In the genomic region with DNA sequence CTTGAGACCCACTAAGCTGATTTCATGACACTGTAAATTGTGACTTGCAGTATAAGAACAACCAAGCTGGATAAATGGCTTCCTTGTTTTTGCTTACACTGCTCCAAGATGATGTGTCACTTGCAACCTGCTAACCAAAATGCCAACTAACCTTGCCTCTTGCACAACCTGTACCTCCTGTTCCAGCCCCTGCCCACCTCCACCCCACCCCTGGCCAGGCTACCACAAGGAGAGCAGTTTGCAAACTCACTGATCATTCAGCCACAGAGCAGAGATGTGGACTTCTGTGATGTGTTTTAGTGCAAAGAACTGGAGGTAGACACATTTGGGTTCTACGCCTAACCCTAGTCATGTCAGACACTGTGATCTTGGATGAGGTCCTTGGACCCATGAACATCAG, we compare ENCODE assay signal across 18 cellular contexts. TPM values are rescaled to one million over a fixed set of nuclear protein-coding genes. Genes with fewer than 3 reads are reported as not detected.
DNase-seq lines count a peak whose midpoint lies in the region; FAIRE-seq and TF ChIP-seq lines count a peak whose summit lies in the region.
"Had no signal": no experiment of that assay in that cellular context is flagged by ENCODE, and none has a peak within 500 bp of the region (broad histone marks: within the 10 kb centered on the region; RNA-seq: fewer than 3 reads in every experiment).

No MANE protein-coding gene starts in this region.

- BruUV-seq in MCF 10A (replicated peaks; lab: Mats Ljungman, UMichigan): no TSS peak
- BruUV-seq in mammary epithelial cell (replicated peaks; lab: Mats Ljungman, UMichigan): no TSS peak

- H2BK120ac ChIP-seq in mesendoderm (ENCODE audit: low read depth, low read length) (no peak overlapping the region), trophoblast cell (ENCODE audit: insufficient read depth, low read length, poor library complexity) (no peak overlapping the region)

- 100% methylated on average over 1 of the region's 1 CpG for WGBS in mammary epithelial cell (ENCODE audit: low coverage, missing lambda C conversion rate)
- WGBS in mesendoderm (ENCODE audit: extremely low coverage, insufficient coverage, low lambda C conversion rate): no CpG with 5 or more reads among the region's 1 CpG
- no CpG with 5 or more reads among the region's 1 CpG for WGBS in trophoblast cell (ENCODE audit: extremely low coverage, insufficient coverage, insufficient read length)

- intact Hi-C loops in MCF 10A (cut with micrococcal nuclease): no loop called here
- intact Hi-C loops in breast epithelium (cut with DNase I; ENCODE audit: low total_unique reads): no loop called here
- intact Hi-C loops in mammary epithelial cell (cut with micrococcal nuclease): no loop called here

- no peak overlapping the region for H4K5ac ChIP-seq in mesendoderm (ENCODE audit: low read length)

- peak; percentile 41 for DNase-seq in MCF 10A (ENCODE audit: unreplicated experiment)
- DNase-seq in breast epithelium (ENCODE audit: low spot score in 2 of 2): no peak
- DNase-seq in mammary epithelial cell: peak; percentile 34
- DNase-seq in mesendoderm: no peak
- DNase-seq in urothelium cell line (ENCODE audit: low spot score): no peak
- no peak for DNase-seq in trophoblast cell
- DNase-seq in MM.1S: no peak
- no peak for DNase-seq in stimulated activated CD4-positive, alpha-beta T cell treated with anti-CD3 and anti-CD28 coated beads, Interleukin-2, amount 100 ng/mL, for 24 hours
- DNase-seq: CD4-positive, alpha-beta memory T cell; DMS79; GOT3; NCI-H1092 treated with DMSO at 0.1 percent for 48 hours; NCI-H1694; NCI-H446; SHP77 had no signal

- H2AFZ ChIP-seq in mammary epithelial cell (ENCODE audit: low read depth, low read length) (no peak overlapping the region), trophoblast cell (ENCODE audit: insufficient read depth, low read length, poor library complexity) (no peak overlapping the region), MM.1S (ENCODE audit: low read length) (no peak overlapping the region)

- H2AK5ac ChIP-seq in mesendoderm (ENCODE audit: low read length) (no peak overlapping the region), trophoblast cell (ENCODE audit: low read length) (no peak overlapping the region)

- no peak overlapping the region for H2BK5ac ChIP-seq in mesendoderm (ENCODE audit: low read length)
- H2BK5ac ChIP-seq in trophoblast cell (ENCODE audit: low read depth, low read length, poor library complexity): no peak overlapping the region

- no peaks in the 10 kb centered on the region for H3K27me3 ChIP-seq in breast epithelium
- H3K27me3 ChIP-seq in mammary epithelial cell (ENCODE audit: insufficient read depth, low read length): no peaks in the 10 kb centered on the region
- H3K27me3 ChIP-seq in mesendoderm (ENCODE audit: insufficient read depth, low read length, poor library complexity): no peaks in the 10 kb centered on the region
- H3K27me3 ChIP-seq in trophoblast cell (ENCODE audit: insufficient read depth, low read length): no peaks in the 10 kb centered on the region
- no peaks in the 10 kb centered on the region for H3K27me3 ChIP-seq in MM.1S (replicated peaks; ENCODE audit: insufficient read depth, low read length)

- no peak overlapping the region for H3K27ac Mint-ChIP-seq in MCF 10A (ENCODE audit: low read depth, unreplicated experiment)

- H3K9me3 Mint-ChIP-seq in MCF 10A (ENCODE audit: unreplicated experiment): no peaks in the 10 kb centered on the region

- H3K79me1 ChIP-seq in mesendoderm (ENCODE audit: low read length) (no peaks in the 10 kb centered on the region), trophoblast cell (ENCODE audit: low read length) (peaks cover 2% of the 10 kb centered on the region)

- no peak overlapping the region for H2BK12ac ChIP-seq in trophoblast cell (ENCODE audit: low read length)

- H3K9me2 ChIP-seq in MM.1S (replicated peaks; ENCODE audit: insufficient read depth, low read length): no peaks in the 10 kb centered on the region

- no peak overlapping the region for H3K4me2 ChIP-seq in mammary epithelial cell (ENCODE audit: insufficient read depth, low read depth, low read length)
- no peak overlapping the region for H3K4me2 ChIP-seq in mesendoderm (ENCODE audit: low read length)
- H3K4me2 ChIP-seq in trophoblast cell (ENCODE audit: low read length): no peak overlapping the region
- H3K4me2 ChIP-seq in MM.1S (ENCODE audit: low read depth, low read length): no peak overlapping the region

- peaks cover 13% of the 10 kb centered on the region for H3F3A ChIP-seq in MM.1S (ENCODE audit: insufficient read depth, low read length)

- H3K56ac ChIP-seq in mesendoderm (ENCODE audit: low read length): no peak overlapping the region

- H3K18ac ChIP-seq in mesendoderm (ENCODE audit: low read length): no peak overlapping the region
- no peak overlapping the region for H3K18ac ChIP-seq in trophoblast cell (ENCODE audit: low read length)

- no peaks in the 10 kb centered on the region for H4K20me1 ChIP-seq in mammary epithelial cell (ENCODE audit: insufficient read depth, low read length)
- H4K20me1 ChIP-seq in MM.1S (ENCODE audit: insufficient read depth, low read length): no peaks in the 10 kb centered on the region

- no peaks in the 10 kb centered on the region for H3K36me3 Mint-ChIP-seq in MCF 10A (ENCODE audit: insufficient read depth, unreplicated experiment)

- no peak overlapping the region for H3K9ac ChIP-seq in mammary epithelial cell (ENCODE audit: insufficient read depth, low read length)
- H3K9ac ChIP-seq in mesendoderm (ENCODE audit: low read length): no peak overlapping the region
- no peak overlapping the region for H3K9ac ChIP-seq in trophoblast cell (ENCODE audit: low read length)
- H3K9ac ChIP-seq in MM.1S (ENCODE audit: low read length): no peak overlapping the region

- peaks cover 12% of the 10 kb centered on the region for H3K4me1 Mint-ChIP-seq in MCF 10A (ENCODE audit: insufficient read depth, unreplicated experiment)

- H3K9me3 ChIP-seq in breast epithelium: no peaks in the 10 kb centered on the region
- no peaks in the 10 kb centered on the region for H3K9me3 ChIP-seq in mammary epithelial cell (replicated peaks; ENCODE audit: insufficient read depth, low read length)
- no peaks in the 10 kb centered on the region for H3K9me3 ChIP-seq in trophoblast cell (ENCODE audit: insufficient read depth, low read depth, low read length)
- H3K9me3 ChIP-seq in MM.1S (replicated peaks; ENCODE audit: insufficient read depth, low read length): no peaks in the 10 kb centered on the region

- no peak for TF ChIP-seq POLR2A in breast epithelium (IDR thresholded peaks at IDR 0.05)

- no peak overlapping the region for H3K14ac ChIP-seq in trophoblast cell (ENCODE audit: low read length)

- dilution Hi-C loops in mammary epithelial cell (cut with HindIII; ENCODE audit: low sequenced_read_pairs): no loop called here

- H3K36me3 ChIP-seq in breast epithelium (no peaks in the 10 kb centered on the region), mammary epithelial cell (ENCODE audit: insufficient read depth, low read length) (no peaks in the 10 kb centered on the region), mesendoderm (ENCODE audit: control insufficient read depth, insufficient read depth, low read length) (no peaks in the 10 kb centered on the region), trophoblast cell (ENCODE audit: control insufficient read depth in 1 of 2, insufficient read depth in 2 of 2, low read length in 2 of 2) (no peaks in the 10 kb centered on the region), MM.1S (replicated peaks; ENCODE audit: insufficient read depth, low read length) (no peaks in the 10 kb centered on the region)

- H4K8ac ChIP-seq in mesendoderm (ENCODE audit: low read depth, low read length) (no peak overlapping the region), trophoblast cell (ENCODE audit: low read depth, low read length) (no peak overlapping the region)

- H3K79me2 ChIP-seq in mammary epithelial cell (ENCODE audit: insufficient read depth, low read length): peaks cover 5% of the 10 kb centered on the region
- H3K79me2 ChIP-seq in mesendoderm (ENCODE audit: control insufficient read depth, insufficient read depth, low read length): no peaks in the 10 kb centered on the region
- H3K79me2 ChIP-seq in trophoblast cell (ENCODE audit: control insufficient read depth, insufficient read depth, low read length, poor library complexity): no peaks in the 10 kb centered on the region
- H3K79me2 ChIP-seq in MM.1S (ENCODE audit: low read length): peaks cover 8% of the 10 kb centered on the region

- POLR2A ChIA-PET in MCF 10A (lab: Yijun Ruan, JAX): no interaction called here

- in situ Hi-C loops in mammary epithelial cell (cut with MboI; ENCODE audit: low sequenced_read_pairs in 2 of 2): loop anchor here in 1 of 2 donors (25.0 kb wide), 2 partner anchors 193 to 268 kb away; no protein-coding TSS in a partner anchor

- FAIRE-seq in urothelium cell line (lab: Jason Lieb, UNC): peak; percentile 53
- FAIRE-seq: HTR-8/SVneo, RCC 7860 had no signal

- H3K27ac ChIP-seq in breast epithelium: no peak overlapping the region
- H3K27ac ChIP-seq in mammary epithelial cell (ENCODE audit: insufficient read depth, low read depth, low read length): no peak overlapping the region
- no peak overlapping the region for H3K27ac ChIP-seq in mesendoderm (ENCODE audit: low read depth, low read length)
- H3K27ac ChIP-seq in trophoblast cell (ENCODE audit: low read depth, low read length): no peak overlapping the region
- no peak overlapping the region for H3K27ac ChIP-seq in MM.1S (ENCODE audit: low read length)

- H3K4ac ChIP-seq in mesendoderm (ENCODE audit: low read depth, low read length): no peak overlapping the region
- H3K4ac ChIP-seq in trophoblast cell (ENCODE audit: low read depth, low read length): no peak overlapping the region

- H3K4me3 ChIP-seq in breast epithelium (no peak overlapping the region), mammary epithelial cell (replicated peaks in 1 of 3; ENCODE audit: insufficient read depth in 1 of 3, low read depth in 2 of 3, low read length in 3 of 3) (no peak overlapping the region), mesendoderm (ENCODE audit: low read length) (no peak overlapping the region), trophoblast cell (ENCODE audit: low read depth, low read length) (no peak overlapping the region), MM.1S (ENCODE audit: low read length) (no peak overlapping the region)

- H3K27me3 Mint-ChIP-seq in MCF 10A (ENCODE audit: insufficient read depth, unreplicated experiment): no peaks in the 10 kb centered on the region
- H3K27me3 Mint-ChIP-seq: CD4-positive, alpha-beta memory T cell had no signal

- H4K12ac ChIP-seq in trophoblast cell (ENCODE audit: low read depth, low read length): no peak overlapping the region

- H3K23ac ChIP-seq in mesendoderm (ENCODE audit: low read length): peak overlapping the region; percentile 45
- no peak overlapping the region for H3K23ac ChIP-seq in trophoblast cell (ENCODE audit: low read length)

- H2BK15ac ChIP-seq in mesendoderm (replicated peaks; ENCODE audit: low read depth): no peak overlapping the region

- H4K91ac ChIP-seq in trophoblast cell (ENCODE audit: low read depth, low read length): no peak overlapping the region

- TF ChIP-seq CTCF in MCF 10A (IDR thresholded peaks at IDR 0.05; ENCODE audit: unreplicated experiment) (no peak), breast epithelium (IDR thresholded peaks at IDR 0.05) (no peak), mammary epithelial cell (conservative IDR thresholded peaks at IDR 0.05 in 1 of 2, IDR thresholded peaks at IDR 0.05 in 1 of 2; ENCODE audit: extremely low read depth in 1 of 2, insufficient read depth in 1 of 2, low read depth in 1 of 2, low read length in 2 of 2) (no peak), MM.1S (IDR thresholded peaks at IDR 0.05; ENCODE audit: low read length) (no peak)

- peaks cover 9 to 15% of the 10 kb centered on the region in 2 donors for H3K4me1 ChIP-seq in breast epithelium
- peaks cover 16% of the 10 kb centered on the region for H3K4me1 ChIP-seq in mammary epithelial cell (ENCODE audit: insufficient read depth, low read length)
- H3K4me1 ChIP-seq in mesendoderm (ENCODE audit: control insufficient read depth, low read depth, low read length): no peaks in the 10 kb centered on the region
- H3K4me1 ChIP-seq in trophoblast cell (ENCODE audit: control insufficient read depth in 1 of 2, insufficient read depth in 2 of 2, low read length in 2 of 2): peaks cover 7 to 10% of the 10 kb centered on the region in 2 experiments
- 0 out of 2 replicates have a peak, but pooled peaks cover 3% of the 10 kb centered on the region for H3K4me1 ChIP-seq in MM.1S (ENCODE audit: low read length)

- H3K4me3 Mint-ChIP-seq in MCF 10A (ENCODE audit: unreplicated experiment): no peak overlapping the region
- H3K4me3 Mint-ChIP-seq: CD4-positive, alpha-beta memory T cell had no signal

- CTCF ChIA-PET in MCF 10A (lab: Yijun Ruan, JAX) (interaction anchor here (0.6 to 1.6 kb wide), 4 partner anchors 13 to 890 kb away, joined by 3 to 6 read pairs (median 4); no protein-coding TSS in a partner anchor), mammary epithelial cell (lab: Charles Lee; ENCODE audit: low non-redundant PET) (no interaction called here)

RNA-seq across cellular contexts. Expression of gene APOL6, which starts 4.3 kb away (rescaled TPM):
- total RNA-seq in MCF 10A (2022): 7.2 and 9.6 TPM in 2 replicates
- total RNA-seq in breast epithelium: 10 to 100 TPM; 21.2 to 59.7 (median 25.6) TPM
- 10 to 100 TPM; 10.6 to 21.5 TPM for total RNA-seq in mammary epithelial cell
- 3.0 TPM for polyA plus RNA-seq in mammary epithelial cell
- 9.0 TPM for polyA minus RNA-seq in mammary epithelial cell
- 0.11 TPM for polyA plus RNA-seq in mesendoderm (2013, experiment 1 of 2)
- 0.11 TPM for polyA plus RNA-seq in mesendoderm (2013, experiment 2 of 2)
- polyA plus RNA-seq in trophoblast cell (2013): 0.37 and 0.43 TPM in 2 replicates

RNA-seq across cellular contexts. Expression of gene MB, which starts 26.9 kb away (rescaled TPM):
- total RNA-seq in MCF 10A (2022) (not detected in 2 replicates), breast epithelium (10 to 100 TPM in 1 of 3 donors, 1 to 10 TPM in 1, under 1 TPM in 1; 0.48 to 13.1 (median 10.0) TPM), mammary epithelial cell (not detected)
- polyA plus RNA-seq in mammary epithelial cell: not detected
- not detected for polyA minus RNA-seq in mammary epithelial cell
- 0.04 TPM for polyA plus RNA-seq in mesendoderm (2013, experiment 1 of 2)
- polyA plus RNA-seq in mesendoderm (2013, experiment 2 of 2): 0.04 TPM
- polyA plus RNA-seq in trophoblast cell (2013): 0.70 and 0.71 TPM in 2 replicates
- total RNA-seq: CD4-positive, alpha-beta memory T cell; G401 had no signal
- polyA plus RNA-seq: CD4-positive, alpha-beta memory T cell had no signal

Comparison
In these comparisons a context has a peak if more than half of its experiments do, and no peak if none do; other contexts are left out.
1. DNase-seq: peak in MCF 10A (single experiment) and mammary epithelial cell (single experiment); none in breast epithelium (0 of 2), mesendoderm (single experiment), urothelium cell line (single experiment), trophoblast cell (0 of 2), MM.1S (single experiment) and stimulated activated CD4-positive, alpha-beta T cell treated with anti-CD3 and anti-CD28 coated beads, Interleukin-2, amount 100 ng/mL, for 24 hours (0 of 2).